14 cellular contexts compared by ENCODE assay signal in the genomic region with DNA sequence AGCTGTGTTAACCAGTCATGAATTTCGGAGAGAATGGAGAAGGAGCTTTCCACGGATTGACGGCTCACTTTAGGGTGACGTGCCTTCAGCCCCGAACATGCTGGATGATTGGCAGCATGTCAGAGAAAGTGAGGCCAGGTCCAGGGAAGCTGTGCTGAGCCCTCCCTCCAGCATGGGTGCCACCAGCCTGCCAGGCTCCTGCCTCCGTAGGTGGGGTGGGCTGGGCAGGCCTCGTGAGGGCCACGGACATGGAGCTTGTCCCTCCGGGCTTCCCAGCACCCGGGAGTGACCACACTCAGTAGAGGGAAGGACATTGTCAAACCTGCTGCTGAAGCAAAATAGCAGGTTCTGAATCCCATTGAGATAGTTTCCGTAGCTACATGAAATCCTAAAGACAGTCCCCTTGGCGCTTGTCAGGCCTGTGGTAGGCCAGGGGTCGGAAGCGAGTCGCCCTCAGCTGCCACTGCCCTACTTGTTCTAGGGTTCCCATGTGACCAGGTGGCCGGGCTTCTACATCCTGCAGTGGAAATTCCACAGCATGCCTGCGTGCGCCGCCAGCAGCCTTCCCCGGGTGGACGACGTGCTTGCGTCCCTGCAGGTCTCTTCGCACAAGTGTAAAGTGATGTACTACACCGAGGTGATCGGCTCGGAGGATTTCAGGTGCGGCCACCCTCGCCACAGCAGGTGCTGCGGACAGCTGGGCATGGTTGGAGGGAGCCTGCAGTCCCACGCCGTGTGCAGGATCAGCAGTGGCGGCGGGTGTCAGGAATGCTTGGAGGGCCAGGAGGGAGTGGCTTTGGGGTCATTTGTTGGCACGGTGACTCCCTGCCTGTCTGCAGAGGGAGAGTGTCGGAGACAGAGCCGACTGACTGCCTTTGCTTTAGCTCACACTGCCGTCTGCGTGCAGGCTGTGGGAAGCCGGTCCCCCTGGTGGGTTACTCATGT.
DNase-seq lines count a peak whose midpoint lies in the region; ATAC-seq and TF ChIP-seq lines count a peak whose summit lies in the region.
"Had no signal": no experiment of that assay in that cellular context is flagged by ENCODE, and none has a peak within 500 bp of the region (broad histone marks: within the 10 kb centered on the region; RNA-seq: fewer than 3 reads in every experiment).

No MANE protein-coding gene starts in this region.

- no peak for TF ChIP-seq CTCF in left lung (IDR thresholded peaks at IDR 0.05)

- no peak overlapping the region for H3K4me3 ChIP-seq in BLaER1
- no peak overlapping the region for H3K4me3 ChIP-seq in left lung

- no peaks in the 10 kb centered on the region for H3K27me3 ChIP-seq in BLaER1
- H3K27me3 ChIP-seq in left lung: no peaks in the 10 kb centered on the region

- DNase-seq in caudate nucleus (lab: John Stamatoyannopoulos, UW) (peak in 3 of 61 donors; percentile 30 to 51 (median 40)), myocyte (ENCODE audit: low read depth) (peak; percentile 39), left lung (no peak)
- DNase-seq in activated naive CD4-positive, alpha-beta T cell treated with anti-CD3 and anti-CD28 coated beads, Interleukin-2, amount 50 U/mL, for 72 hours (ENCODE audit: low spot score in 2 of 2): no peak
- DNase-seq: activated CD4-positive, alpha-beta T cell treated with anti-CD3 and anti-CD28 coated beads, Interleukin-2, amount 50 U/mL, for 4 hours; activated naive CD4-positive, alpha-beta T cell; H9; T-helper 17 cell; trophoblast cell had no signal

- no peaks in the 10 kb centered on the region; the same call in 1 of the 2 replicates for H4K20me1 ChIP-seq in BLaER1

- H3K36me3 ChIP-seq in BLaER1 (peaks cover 73% of the 10 kb centered on the region), left lung (peaks cover 3 to 93% of the 10 kb centered on the region in 2 donors)

- no peaks in the 10 kb centered on the region for H3K9me3 Mint-ChIP-seq in activated naive CD4-positive, alpha-beta T cell treated with anti-CD3 and anti-CD28 coated beads, Interleukin-2, amount 50 U/mL, for 72 hours
- H3K9me3 Mint-ChIP-seq: H9 had no signal

- peaks cover 15 to 22% of the 10 kb centered on the region in 2 donors for H3K36me3 Mint-ChIP-seq in activated naive CD4-positive, alpha-beta T cell treated with anti-CD3 and anti-CD28 coated beads, Interleukin-2, amount 50 U/mL, for 72 hours

- peak overlapping the region in 1 of 2 donors; percentile 60 for H3K27ac Mint-ChIP-seq in activated naive CD4-positive, alpha-beta T cell treated with anti-CD3 and anti-CD28 coated beads, Interleukin-2, amount 50 U/mL, for 72 hours
- H3K27ac Mint-ChIP-seq: T-helper 17 cell had no signal

- H3K27ac ChIP-seq in BLaER1: peak overlapping the region; percentile 68
- peak overlapping the region; percentile 93 for H3K27ac ChIP-seq in caudate nucleus (ENCODE audit: low read depth, low read length)
- H3K27ac ChIP-seq in left lung: no peak overlapping the region

- H3K9me3 ChIP-seq in BLaER1 (no peaks in the 10 kb centered on the region), left lung (no peaks in the 10 kb centered on the region)

- peak overlapping the region; percentile 82 for H3K4me2 ChIP-seq in BLaER1

- peak overlapping the region; percentile 43; the same call in 1 of the 2 replicates for H3K9ac ChIP-seq in BLaER1

- ATAC-seq in HG02885 (IDR thresholded peaks at IDR 0.05; ENCODE audit: poor library complexity, unreplicated experiment) (peak; percentile 23), GM18498 (IDR thresholded peaks at IDR 0.05; ENCODE audit: unreplicated experiment) (no peak), GM19328 (IDR thresholded peaks at IDR 0.05; ENCODE audit: unreplicated experiment) (no peak), left lung (no peak)
- ATAC-seq in activated naive CD4-positive, alpha-beta T cell treated with anti-CD3 and anti-CD28 coated beads, Interleukin-2, amount 50 U/mL, for 72 hours: no peak
- ATAC-seq: left lobe of liver had no signal

- intact Hi-C loops in left lung (cut with DNase I): no loop called here

- peaks cover 46% of the 10 kb centered on the region for H3K4me1 ChIP-seq in BLaER1
- H3K4me1 ChIP-seq in left lung: peaks cover 0 to 25% of the 10 kb centered on the region in 2 donors

Comparison
In these comparisons a context has a peak if more than half of its experiments do, and no peak if none do; other contexts are left out.
1. H3K27ac ChIP-seq: peak in BLaER1 (single experiment) and caudate nucleus (single experiment); none in left lung (0 of 2).